1 cellular context compared by ENCODE assay signal in genomic region chr5:161850491-161850890, GRCh38.
TF ChIP-seq lines count a peak whose summit lies in the region.

No MANE protein-coding gene starts in this region.

TF ChIP-seq in HepG2, 621 proteins besides CTCF, POLR2A, EP300 and RAD21 (continued from another document):
- TF ChIP-seq ZNF281 (CRISPR knock-in tag; IDR thresholded peaks at IDR 0.05; ENCODE audit: borderline replicate concordance) (no peak), ZNF780A (CRISPR knock-in tag; IDR thresholded peaks at IDR 0.05) (no peak), HIVEP1 (CRISPR knock-in tag; IDR thresholded peaks at IDR 0.05) (no peak), NFRKB (IDR thresholded peaks at IDR 0.05) (no peak), ZNF230 (CRISPR knock-in tag; IDR thresholded peaks at IDR 0.05) (no peak)
